ENCODE assay signal across 24 cellular contexts in genomic region chr15:52037889-52038505, GRCh38. TPM values are rescaled to one million over a fixed set of nuclear protein-coding genes. Genes with fewer than 3 reads are reported as not detected.
DNase-seq lines count a peak whose midpoint lies in the region; ATAC-seq and TF ChIP-seq lines count a peak whose summit lies in the region.
"Had no signal": no experiment of that assay in that cellular context is flagged by ENCODE, and none has a peak within 500 bp of the region (broad histone marks: within the 10 kb centered on the region; RNA-seq: fewer than 3 reads in every experiment).

No MANE protein-coding gene starts in this region.

- no peak overlapping the region for H2BK120ac ChIP-seq in neuronal stem cell (ENCODE audit: low read depth, low read length)

- peak; percentile 22 for ATAC-seq in left ventricle myocardium superior
- ATAC-seq: activated CD4-positive, CD25-positive, alpha-beta regulatory T cell treated with anti-CD3 and anti-CD28 coated beads, Interleukin-2, amount 50 U/mL, for 24 hours; HCT116; natural killer cell treated with Interleukin-12 subunit alpha and Interleukin-12 subunit beta and Interleukin-15 and Interleukin-18, amount 100 ng/mL, for 72 hours had no signal

- no peak overlapping the region for H2AK5ac ChIP-seq in neuronal stem cell (ENCODE audit: low read depth, low read length)

- peaks cover 10% of the 10 kb centered on the region for H3K9me3 ChIP-seq in left ventricle myocardium inferior (replicated peaks)
- peaks cover 15% of the 10 kb centered on the region for H3K9me3 ChIP-seq in OCI-LY7 (ENCODE audit: low read length)
- peaks cover 19% of the 10 kb centered on the region for H3K9me3 ChIP-seq in MG63
- H3K9me3 ChIP-seq in neuronal stem cell (replicated peaks in 1 of 2; ENCODE audit: control insufficient read depth in 2 of 2, insufficient read depth in 1 of 2, low read depth in 1 of 2, low read length in 2 of 2): peaks cover 4 to 17% of the 10 kb centered on the region in 2 donors

- POLR2A ChIA-PET in OCI-LY7 (lab: Charles Lee): interaction anchor here (0.5 to 2.3 kb wide), 6 partner anchors 8 to 676 kb away, joined by 3 to 10 read pairs (median 3); no protein-coding TSS in a partner anchor

- no peak overlapping the region for H3K23ac ChIP-seq in neuronal stem cell (ENCODE audit: low read depth, low read length, poor library complexity)

- H3K9ac ChIP-seq in neuronal stem cell (ENCODE audit: low read depth, low read length, poor library complexity): no peak overlapping the region
- H3K9ac ChIP-seq: parathyroid adenoma had no signal

- H3K79me1 ChIP-seq in neuronal stem cell (ENCODE audit: low read depth, low read length): peaks cover 9% of the 10 kb centered on the region

- H3K27ac ChIP-seq in left ventricle myocardium inferior (replicated peaks): no peak overlapping the region
- H3K27ac ChIP-seq in OCI-LY7 (ENCODE audit: low read depth, low read length, poor library complexity, severe bottlenecking): no peak overlapping the region
- H3K27ac ChIP-seq in neuronal stem cell (replicated peaks; ENCODE audit: low read length): no peak overlapping the region
- H3K27ac ChIP-seq: parathyroid adenoma, right atrium auricular region, SJSA1 had no signal

- no peak overlapping the region for H2BK15ac ChIP-seq in neuronal stem cell (ENCODE audit: low read length)

- H3K36me3 ChIP-seq in left ventricle myocardium inferior (peaks cover 12% of the 10 kb centered on the region), OCI-LY7 (ENCODE audit: insufficient read depth, low read length) (peaks cover 22% of the 10 kb centered on the region), MG63 (peaks cover 27% of the 10 kb centered on the region), neuronal stem cell (replicated peaks in 1 of 2; ENCODE audit: control insufficient read depth in 2 of 2, insufficient read depth in 2 of 2, low read length in 2 of 2) (peaks cover 0 to 22% of the 10 kb centered on the region in 2 donors)
- H3K36me3 ChIP-seq: right atrium auricular region had no signal

- peak overlapping the region; percentile 18; the same call in 1 of the 2 replicates for H3K4me2 ChIP-seq in OCI-LY7 (ENCODE audit: low read length)
- no peak overlapping the region for H3K4me2 ChIP-seq in neuronal stem cell (ENCODE audit: insufficient read depth, low read length, poor library complexity, severe bottlenecking)

- 100% methylated on average over 1 of the region's 2 CpGs; no CpG with 5 or more reads in 1 of the 2 donors for WGBS in neuronal stem cell (ENCODE audit: extremely low coverage in 2 of 2, insufficient read length in 2 of 2, insufficient replicate concordance in 1 of 2), 2 donors

- H3K4me1 ChIP-seq in left ventricle myocardium inferior (peaks cover 70% of the 10 kb centered on the region), OCI-LY7 (ENCODE audit: insufficient read depth, low read length, poor library complexity, severe bottlenecking) (peaks cover 67% of the 10 kb centered on the region), neuronal stem cell (ENCODE audit: control insufficient read depth in 2 of 2, insufficient read depth in 1 of 2, low read depth in 1 of 2, low read length in 2 of 2) (peaks cover 10 to 11% of the 10 kb centered on the region in 2 donors)

- no peak for DNase-seq in left ventricle myocardium superior
- no peak for DNase-seq in left ventricle myocardium inferior
- DNase-seq in OCI-LY7 (ENCODE audit: low spot score): no peak
- peak; percentile 41 for DNase-seq in fibroblast of mammary gland (ENCODE audit: low read depth)
- DNase-seq in NCI-H526 treated with DMSO at 0.1 percent for 48 hours (lab: John Stamatoyannopoulos, UW): no peak
- no peak for DNase-seq in MG63
- no peak for DNase-seq in neuronal stem cell (ENCODE audit: low spot score)
- no peak for DNase-seq in cerebellar cortex (ENCODE audit: low spot score)
- DNase-seq: activated CD4-positive, alpha-beta memory T cell treated with anti-CD3 and anti-CD28 coated beads, Interleukin-2, amount 10 ng/mL, durations not matched to agents 7 days and 5 days; activated effector memory CD4-positive, alpha-beta T cell treated with anti-CD3 and anti-CD28 coated beads, Interleukin-2, amount 50 U/mL, for 16 hours; C1 segment of cervical spinal cord; DMS79 treated with DMSO at 0.1 percent for 48 hours; GF-D8; islet precursor cell; NCI-H146; NCI-H526; T-helper 1 cell; trophoblast cell had no signal

- CTCF ChIA-PET in OCI-LY7 (lab: Charles Lee; ENCODE audit: unreplicated experiment): interaction anchor here (0.6 kb wide), 1 partner anchor 47 kb away, joined by 3 read pairs; no protein-coding TSS in a partner anchor

- H3K27me3 ChIP-seq in left ventricle myocardium inferior (ENCODE audit: low read depth) (no peaks in the 10 kb centered on the region), MG63 (no peaks in the 10 kb centered on the region), neuronal stem cell (ENCODE audit: control insufficient read depth in 3 of 3, insufficient read depth in 3 of 3, low read depth in 1 of 3, low read length in 3 of 3) (no peaks in the 10 kb centered on the region)
- H3K27me3 ChIP-seq: right atrium auricular region, SJSA1 had no signal

- no peak overlapping the region for H4K91ac ChIP-seq in neuronal stem cell (ENCODE audit: low read depth, low read length, poor library complexity)

- no peak for TF ChIP-seq CTCF in left ventricle myocardium inferior (IDR thresholded peaks at IDR 0.05; ENCODE audit: borderline replicate concordance)
- no peak for TF ChIP-seq CTCF in OCI-LY7 (conservative IDR thresholded peaks at IDR 0.05; ENCODE audit: low read length)
- TF ChIP-seq CTCF in fibroblast of mammary gland (conservative IDR thresholded peaks at IDR 0.05; ENCODE audit: control insufficient read depth, insufficient read depth, low read depth, low read length): no peak

- H4K8ac ChIP-seq in neuronal stem cell (ENCODE audit: low read depth, low read length): no peak overlapping the region

- H2BK5ac ChIP-seq in neuronal stem cell (ENCODE audit: low read length): no peak overlapping the region

- no peak overlapping the region for H3K4me3 ChIP-seq in left ventricle myocardium inferior
- H3K4me3 ChIP-seq in OCI-LY7 (ENCODE audit: low read depth, low read length, poor library complexity, severe bottlenecking): no peak overlapping the region
- H3K4me3 ChIP-seq in fibroblast of mammary gland (ENCODE audit: control insufficient read depth, low read depth, low read length): no peak overlapping the region
- no peak overlapping the region for H3K4me3 ChIP-seq in MG63
- no peak overlapping the region for H3K4me3 ChIP-seq in neuronal stem cell (ENCODE audit: low read length in 2 of 2)
- H3K4me3 ChIP-seq: right atrium auricular region, SJSA1 had no signal

- BruUV-seq in OCI-LY7 (replicated peaks; lab: Mats Ljungman, UMichigan): no TSS peak

- intact Hi-C loops in left ventricle myocardium superior (cut with micrococcal nuclease): no loop called here
- intact Hi-C loops in left ventricle myocardium inferior (cut with micrococcal nuclease): no loop called here
- intact Hi-C loops in OCI-LY7 (cut with micrococcal nuclease; ENCODE audit: unreplicated experiment): no loop called here

- H3K79me2 ChIP-seq in OCI-LY7 (ENCODE audit: insufficient read depth, low read depth, low read length): peaks cover 99% of the 10 kb centered on the region

- H4K20me1 ChIP-seq in OCI-LY7 (ENCODE audit: insufficient read depth, low read length): peaks cover 19% of the 10 kb centered on the region; the same call in 1 of the 2 replicates

- no peak overlapping the region for H3K18ac ChIP-seq in neuronal stem cell (ENCODE audit: low read length)

- H2BK12ac ChIP-seq in neuronal stem cell (ENCODE audit: low read length): no peak overlapping the region

- H3K4ac ChIP-seq in neuronal stem cell (ENCODE audit: low read length): no peak overlapping the region

- H2AFZ ChIP-seq in OCI-LY7 (ENCODE audit: low read length): no peak overlapping the region
- no peak overlapping the region for H2AFZ ChIP-seq in neuronal stem cell (ENCODE audit: low read length)
- H2AFZ ChIP-seq: parathyroid adenoma had no signal

- H3K9me2 ChIP-seq in OCI-LY7 (ENCODE audit: insufficient read depth, low read length): no peaks in the 10 kb centered on the region

- no peak overlapping the region for H3K14ac ChIP-seq in neuronal stem cell (ENCODE audit: low read length)

RNA-seq across cellular contexts. Expression of gene MAPK6, which starts 19.0 kb away (rescaled TPM):
- 17.9 TPM for total RNA-seq in left ventricle myocardium superior
- 19.2 TPM for total RNA-seq in left ventricle myocardium inferior
- 19.8 and 25.9 TPM in 2 replicates for total RNA-seq in OCI-LY7 (2014; rRNA removed; shearing (Covaris generic))
- 49.7 and 51.1 TPM in 2 replicates for total RNA-seq in OCI-LY7 (2022)
- 36.3 and 67.2 TPM in 2 replicates for total RNA-seq in MG63 (2014; rRNA removed; shearing (Covaris generic); ENCODE audit: low replicate concordance)
- polyA plus RNA-seq in neuronal stem cell (2013, experiment 1 of 2): 55.3 TPM
- polyA plus RNA-seq in neuronal stem cell (2013, experiment 2 of 2): 55.3 TPM
